10 cellular contexts compared by ENCODE assay signal in genomic region chr3:23626442-23626841, GRCh38.
"Had no signal": no experiment of that assay in that cellular context is flagged by ENCODE, and none has a peak within 500 bp of the region (broad histone marks: within the 10 kb centered on the region; RNA-seq: fewer than 3 reads in every experiment).

No MANE protein-coding gene starts in this region.

- H3K27ac ChIP-seq: GM23248, HL-60 had no signal

- H2AFZ ChIP-seq: GM23248 had no signal

- H3K4me1 Mint-ChIP-seq: IgD-negative memory B cell had no signal

- H3K4me3 Mint-ChIP-seq: HFFc6 had no signal

- DNase-seq: GM23248, GOT3, H7, HFFc6, KBM-7 had no signal

- H3K4me3 ChIP-seq: GM23248, HAP-1 had no signal

- H3K36me3 Mint-ChIP-seq: IgD-negative memory B cell had no signal

- FAIRE-seq: HepG2 had no signal

- H3K9me3 ChIP-seq: HAP-1 had no signal

- H3K9ac ChIP-seq: GM23248 had no signal

- H3K27me3 Mint-ChIP-seq: IgD-negative memory B cell had no signal

- ATAC-seq: HCT116, HepG2 had no signal

- H3K36me3 ChIP-seq: HAP-1 had no signal

- H3K4me1 ChIP-seq: HAP-1 had no signal

- H3K27ac Mint-ChIP-seq: HFFc6 had no signal
